Comparison of ENCODE assay signal across 17 cellular contexts in genomic region chr21:45841033-45841432, GRCh38.
DNase-seq lines count a peak whose midpoint lies in the region; TF ChIP-seq lines count a peak whose summit lies in the region.
"Had no signal": no experiment of that assay in that cellular context is flagged by ENCODE, and none has a peak within 500 bp of the region (broad histone marks: within the 10 kb centered on the region; RNA-seq: fewer than 3 reads in every experiment).

No MANE protein-coding gene starts in this region.

- no peaks in the 10 kb centered on the region for H3K27me3 ChIP-seq in ovary
- H3K27me3 ChIP-seq: BE2C, BLaER1 had no signal

- POLR2A ChIA-PET in HEK293 (lab: Yijun Ruan, JAX): no interaction called here

- H3K4me1 ChIP-seq in HEK293 (ENCODE audit: control insufficient read depth, insufficient read depth, low read length): no peaks in the 10 kb centered on the region
- H3K4me1 ChIP-seq in ovary (ENCODE audit: insufficient read depth): no peaks in the 10 kb centered on the region
- H3K4me1 ChIP-seq: Caco-2 had no signal

- in situ Hi-C loops in astrocyte of the spinal cord (cut with HindIII; ENCODE audit: low sequenced_read_pairs): no loop called here

- DNase-seq in astrocyte of the spinal cord (ENCODE audit: low read depth, low spot score) (peak; percentile 4), NCI-H1930 (lab: John Stamatoyannopoulos, UW) (no peak), ovary (no peak), NCI-H748 (lab: John Stamatoyannopoulos, UW; ENCODE audit: unreplicated experiment) (no peak)
- DNase-seq: 8988T; ACHN; BE2C; C1 segment of cervical spinal cord; Caco-2; Calu3; CD4-positive, alpha-beta memory T cell; CD4-positive, CD25-positive, alpha-beta regulatory T cell; CD8-positive, alpha-beta memory T cell; DMS79 treated with DMSO at 0.1 percent for 48 hours; GF-D8 had no signal

- intact Hi-C loops in ovary (cut with DNase I): no loop called here

- H3K9me3 ChIP-seq in HEK293 (ENCODE audit: control insufficient read depth, insufficient read depth, low read depth, low read length): no peaks in the 10 kb centered on the region
- peaks cover 0 to 4% of the 10 kb centered on the region in 2 donors for H3K9me3 ChIP-seq in ovary

- no peak overlapping the region for H3K4me3 ChIP-seq in HEK293 (ENCODE audit: low read depth, low read length)
- H3K4me3 ChIP-seq in astrocyte of the spinal cord (ENCODE audit: low read depth, low read length): no peak overlapping the region
- H3K4me3 ChIP-seq in ovary: no peak overlapping the region
- H3K4me3 ChIP-seq: BLaER1 had no signal

- TF ChIP-seq EP300 in ovary (IDR thresholded peaks at IDR 0.05): no peak

- no peak for TF ChIP-seq CTCF in HEK293 (tag by site-specific recombination; IDR thresholded peaks at IDR 0.05)
- TF ChIP-seq CTCF in astrocyte of the spinal cord (IDR thresholded peaks at IDR 0.05; ENCODE audit: low read depth, low read length): no peak
- no peak for TF ChIP-seq CTCF in ovary (IDR thresholded peaks at IDR 0.05)

- TF ChIP-seq POLR2A in ovary (IDR thresholded peaks at IDR 0.05): no peak

- 84 to 98% (median 97%) methylated on average over 8 of the region's 8 CpGs for WGBS in ovary, 3 donors

- H3K36me3 ChIP-seq in HEK293 (ENCODE audit: control insufficient read depth in 2 of 2, insufficient read depth in 1 of 2, low read length in 2 of 2) (no peaks in the 10 kb centered on the region), ovary (no peaks in the 10 kb centered on the region)
- H3K36me3 ChIP-seq: BE2C had no signal

- CTCF ChIA-PET in HEK293 (lab: Yijun Ruan, JAX): no interaction called here

- H3K27ac ChIP-seq in HEK293 (ENCODE audit: extremely low read depth, low read depth, low read length): no peak overlapping the region
- no peak overlapping the region for H3K27ac ChIP-seq in ovary
- H3K27ac ChIP-seq: BLaER1 had no signal

TF ChIP-seq in HEK293, 187 proteins besides CTCF, POLR2A, EP300 and RAD21:
- TF ChIP-seq SETDB1 (IDR thresholded peaks at IDR 0.05; ENCODE audit: insufficient read length, low read length) (peak; percentile 64), ZNF23 (tag by site-specific recombination; IDR thresholded peaks at IDR 0.05; ENCODE audit: borderline replicate concordance) (no peak), ZNF776 (tag by site-specific recombination; IDR thresholded peaks at IDR 0.05; ENCODE audit: borderline replicate concordance) (no peak), ZNF350 (tag by site-specific recombination; IDR thresholded peaks at IDR 0.05) (no peak), ZNF133 (tag by site-specific recombination; IDR thresholded peaks at IDR 0.05) (peak; percentile 100), TSHZ1 (tag by site-specific recombination; IDR thresholded peaks at IDR 0.05; ENCODE audit: borderline replicate concordance) (no peak), TRIM28 (IDR thresholded peaks at IDR 0.05; ENCODE audit: borderline replicate concordance, low read length) (peak; percentile 86; the same call in 1 of the 2 replicates), ZNF112 (tag by site-specific recombination; IDR thresholded peaks at IDR 0.05) (no peak), ZNF157 (tag by site-specific recombination; IDR thresholded peaks at IDR 0.05) (no peak), ZNF529 (tag by site-specific recombination; IDR thresholded peaks at IDR 0.05; ENCODE audit: insufficient replicate concordance) (peak; percentile 78), SCRT2 (tag by site-specific recombination; IDR thresholded peaks at IDR 0.05) (no peak), ZNF18 (tag by site-specific recombination; IDR thresholded peaks at IDR 0.05) (no peak)
